Comparison of ENCODE assay signal across 26 cellular contexts in the genomic region with DNA sequence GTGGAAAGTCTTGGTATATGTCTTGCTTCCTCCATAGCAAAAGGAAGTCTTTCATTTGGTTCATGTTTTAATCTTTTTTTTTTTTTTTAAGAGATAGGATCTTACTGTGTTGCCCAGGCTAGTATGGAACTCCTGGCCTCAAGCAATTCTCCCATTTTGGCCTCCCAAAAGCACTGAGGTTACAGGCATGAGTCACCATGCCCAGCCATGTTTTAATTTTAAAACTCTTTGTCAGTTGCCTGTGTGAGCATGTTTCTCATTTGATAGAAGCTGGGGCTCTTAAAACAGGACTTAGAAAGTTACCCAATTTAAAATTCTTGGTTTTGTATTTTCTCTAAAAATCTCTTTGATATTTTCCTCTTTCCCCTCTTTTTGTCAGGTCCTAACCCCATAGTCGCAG. TPM values are rescaled to one million over a fixed set of nuclear protein-coding genes. Genes with fewer than 3 reads are reported as not detected.
DNase-seq lines count a peak whose midpoint lies in the region; ATAC-seq, FAIRE-seq and TF ChIP-seq lines count a peak whose summit lies in the region.
"Had no signal": no experiment of that assay in that cellular context is flagged by ENCODE, and none has a peak within 500 bp of the region (broad histone marks: within the 10 kb centered on the region; RNA-seq: fewer than 3 reads in every experiment).

No MANE protein-coding gene starts in this region.

- H3K9me3 ChIP-seq in IMR-90 (ENCODE audit: control insufficient read depth, insufficient read depth, low read length) (no peaks in the 10 kb centered on the region), GM12878 (replicated peaks; ENCODE audit: control insufficient read depth, insufficient read depth, low read length) (no peaks in the 10 kb centered on the region), keratinocyte (ENCODE audit: control insufficient read depth, low read depth, low read length) (no peaks in the 10 kb centered on the region), tibial artery (no peaks in the 10 kb centered on the region)
- H3K9me3 ChIP-seq: A549, adrenal gland, BE2C, psoas muscle, tibial nerve had no signal

- H3K36me3 ChIP-seq in IMR-90 (ENCODE audit: control insufficient read depth, insufficient read depth, low read length) (0 out of 2 replicates have a peak, but pooled peaks cover 1% of the 10 kb centered on the region), GM12878 (ENCODE audit: control insufficient read depth in 2 of 2, insufficient read depth in 2 of 2, low read length in 1 of 2) (0 out of 4 replicates have a peak, but pooled peaks cover 0 to 3% of the 10 kb centered on the region in 2 experiments), keratinocyte (ENCODE audit: control insufficient read depth in 2 of 2, extremely low read depth in 1 of 2, insufficient read depth in 2 of 2, low read length in 2 of 2) (peaks cover under 1 to 6% of the 10 kb centered on the region in 2 experiments), tibial artery (peaks cover 4 to 27% (median 14%) of the 10 kb centered on the region in 3 donors)
- H3K36me3 ChIP-seq: adrenal gland, BE2C had no signal

- no peak overlapping the region for H4K8ac ChIP-seq in IMR-90 (ENCODE audit: low read depth in 2 of 2, low read length in 2 of 2)

- no peak overlapping the region for H2BK20ac ChIP-seq in IMR-90 (ENCODE audit: low read depth, low read length)

- H3K79me2 ChIP-seq in GM12878 (ENCODE audit: control insufficient read depth, insufficient read depth, low read length) (no peaks in the 10 kb centered on the region), keratinocyte (ENCODE audit: control insufficient read depth, insufficient read depth, low read length) (no peaks in the 10 kb centered on the region)

- H4K20me1 ChIP-seq in IMR-90 (ENCODE audit: insufficient read depth, low read length) (no peaks in the 10 kb centered on the region), GM12878 (ENCODE audit: control insufficient read depth, insufficient read depth) (no peaks in the 10 kb centered on the region), keratinocyte (ENCODE audit: control insufficient read depth, extremely low read depth, insufficient read depth, low read length) (no peaks in the 10 kb centered on the region)

- dilution Hi-C loops in IMR-90 (cut with HindIII; ENCODE audit: low sequenced_read_pairs, unreplicated experiment): no loop called here
- dilution Hi-C loops in keratinocyte (cut with MboI; ENCODE audit: extremely low pct_ligation_motif_present, low sequenced_read_pairs): no loop called here

- H3K4ac ChIP-seq in IMR-90 (ENCODE audit: low read depth, low read length): no peak overlapping the region

- DNase-seq in IMR-90: peak; percentile 14
- no peak for DNase-seq in GM12878 (ENCODE audit: low read depth, low spot score)
- DNase-seq in keratinocyte (ENCODE audit: low read depth, low spot score): peak; percentile 46
- DNase-seq in AG08395 (ENCODE audit: low spot score): no peak
- no peak for DNase-seq in C1 segment of cervical spinal cord (lab: John Stamatoyannopoulos, UW)
- no peak for DNase-seq in tibial artery
- DNase-seq: activated CD4-positive, alpha-beta T cell treated with anti-CD3 and anti-CD28 coated beads, Interleukin-2, amount 50 U/mL, for 4 hours; activated naive CD4-positive, alpha-beta T cell treated with anti-CD3 and anti-CD28 coated beads for 36 hours; adrenal gland; BE2C; DMS 273 treated with DMSO at 0.1 percent for 48 hours; islet precursor cell; left ventricle myocardium superior; naive B cell; NCI-H446; NCI-H748 treated with DMSO at 0.1 percent for 48 hours; psoas muscle; stimulated activated CD4-positive, alpha-beta T cell treated with anti-CD3 and anti-CD28 coated beads, Interleukin-4, amount 100 ng/mL, for 24 hours had no signal

- CTCF ChIA-PET in IMR-90 (lab: Yijun Ruan, JAX): no interaction called here
- CTCF ChIA-PET in GM12878 (lab: Yijun Ruan, JAX): interaction anchor here (1.3 to 1.6 kb wide), 3 partner anchors 16 to 226 kb away, joined by 3 to 6 read pairs (median 3); no protein-coding TSS in a partner anchor

- no peak overlapping the region for H2AK9ac ChIP-seq in IMR-90 (replicated peaks; ENCODE audit: low read depth, low read length, poor library complexity)

- ATAC-seq in IMR-90 (ENCODE audit: low read depth): no peak
- ATAC-seq in GM12878: no peak
- no peak for ATAC-seq in HG03045 (IDR thresholded peaks at IDR 0.05; ENCODE audit: unreplicated experiment)
- ATAC-seq: A549; activated CD4-positive, CD25-positive, alpha-beta regulatory T cell treated with anti-CD3 and anti-CD28 coated beads, Interleukin-2, amount 50 U/mL, for 24 hours; left ventricle myocardium superior; psoas muscle; sciatic nerve had no signal

- H3K9ac ChIP-seq in IMR-90 (ENCODE audit: low read depth, low read length) (no peak overlapping the region), GM12878 (ENCODE audit: control insufficient read depth, insufficient read depth, low read length) (no peak overlapping the region), keratinocyte (ENCODE audit: control insufficient read depth, extremely low read depth, insufficient read depth, low read length) (no peak overlapping the region)

- H2BK5ac ChIP-seq in IMR-90 (ENCODE audit: low read depth, low read length, poor library complexity, severe bottlenecking): no peak overlapping the region

- peaks cover 0 to under 1% of the 10 kb centered on the region in 2 experiments; a peak in 1 of 4 replicates for H3K79me1 ChIP-seq in IMR-90 (ENCODE audit: low read depth in 1 of 2, low read length in 2 of 2)

- RAD21 ChIA-PET in GM12878 (lab: Charles Lee; ENCODE audit: unreplicated experiment): interaction anchor here (2.1 kb wide), 1 partner anchor 217 kb away, joined by 10 read pairs; no protein-coding TSS in a partner anchor

- no TSS peak for BruUV-seq in IMR-90 (replicated peaks; lab: Mats Ljungman, UMichigan)
- no TSS peak for BruUV-seq in GM12878 (replicated peaks; lab: Mats Ljungman, UMichigan)

- TF ChIP-seq RAD21 in IMR-90 (IDR thresholded peaks at IDR 0.05; ENCODE audit: low read length): no peak
- TF ChIP-seq RAD21 in GM12878 (IDR thresholded peaks at IDR 0.05; ENCODE audit: insufficient read depth, low read depth, low read length): no peak

- H3K14ac ChIP-seq in IMR-90 (replicated peaks; ENCODE audit: low read depth, low read length): no peak overlapping the region

- H3K4me3 ChIP-seq in IMR-90 (ENCODE audit: insufficient read depth, low read depth, low read length) (no peak overlapping the region), GM12878 (no peak overlapping the region), keratinocyte (ENCODE audit: control insufficient read depth in 2 of 3, extremely low read depth in 1 of 3, insufficient read depth in 2 of 3, low read depth in 1 of 3, low read length in 3 of 3) (no peak overlapping the region), tibial artery (no peak overlapping the region)
- H3K4me3 ChIP-seq: A549, adrenal gland, psoas muscle, tibial nerve had no signal

- H3K4me1 ChIP-seq in IMR-90 (ENCODE audit: control insufficient read depth, insufficient read depth, low read length) (peaks cover 2% of the 10 kb centered on the region; the same call in 1 of the 2 replicates), GM12878 (ENCODE audit: control insufficient read depth, insufficient read depth, low read length) (peaks cover 5% of the 10 kb centered on the region; the same call in 1 of the 2 replicates), keratinocyte (ENCODE audit: control insufficient read depth, extremely low read depth, insufficient read depth, low read length) (peaks cover 9% of the 10 kb centered on the region), tibial artery (no peaks in the 10 kb centered on the region)
- H3K4me1 ChIP-seq: A549, adrenal gland, BE2C, psoas muscle, tibial nerve had no signal

- no peaks in the 10 kb centered on the region for H3K9me1 ChIP-seq in IMR-90 (ENCODE audit: insufficient read depth, low read length)
- H3K9me1 ChIP-seq in keratinocyte (ENCODE audit: control insufficient read depth, extremely low read depth, insufficient read depth, low read length): no peaks in the 10 kb centered on the region

- no peak for TF ChIP-seq POLR2A in IMR-90 (IDR thresholded peaks at IDR 0.05; ENCODE audit: low read depth, low read length)
- TF ChIP-seq POLR2A in GM12878 (IDR thresholded peaks at IDR 0.05; ENCODE audit: low read depth, low read length): no peak

- H3K27ac ChIP-seq in C4-2B (peak overlapping the region; percentile 48; the same call in 1 of the 2 replicates), IMR-90 (ENCODE audit: insufficient read depth, low read length) (no peak overlapping the region), GM12878 (ENCODE audit: control insufficient read depth, insufficient read depth) (no peak overlapping the region), keratinocyte (ENCODE audit: control insufficient read depth, insufficient read depth, low read length) (no peak overlapping the region), tibial artery (no peak overlapping the region)
- H3K27ac ChIP-seq: A549, adrenal gland, psoas muscle, tibial nerve had no signal

- in situ Hi-C loops in IMR-90 (cut with MboI; ENCODE audit: low sequenced_read_pairs): no loop called here
- in situ Hi-C loops in GM12878 (cut with MboI): loop anchor here (25.0 kb wide), 1 partner anchor 214 kb away; the partner anchor contains the start of gene SMCO2

- intact Hi-C loops in IMR-90 (cut with micrococcal nuclease) (loop anchor here (5.0 kb wide), 1 partner anchor 319 kb away; the partner anchor contains the start of gene BMAL2), GM12878 (cut with micrococcal nuclease; ENCODE audit: unreplicated experiment) (no loop called here), tibial artery (cut with DNase I; ENCODE audit: low total_unique reads) (loop anchor here (5.0 kb wide), 1 partner anchor 224 kb away; no protein-coding TSS in a partner anchor)

- H3K18ac ChIP-seq in IMR-90 (ENCODE audit: low read depth, low read length): no peak overlapping the region

- peak; percentile 7 for FAIRE-seq in GM12878 (lab: Jason Lieb, UNC)
- peak; percentile 53 for FAIRE-seq in keratinocyte (lab: Jason Lieb, UNC)
- FAIRE-seq: A549, endometrium had no signal

- no peak overlapping the region for H2BK120ac ChIP-seq in IMR-90 (ENCODE audit: low read depth, low read length)

- no peak overlapping the region for H2BK15ac ChIP-seq in IMR-90 (ENCODE audit: low read depth, low read length)

- H3K56ac ChIP-seq in IMR-90 (ENCODE audit: extremely low read depth, insufficient read depth, low read length): no peak overlapping the region

- H2AFZ ChIP-seq in IMR-90 (replicated peaks; ENCODE audit: low read length, poor library complexity): no peak overlapping the region
- no peak overlapping the region for H2AFZ ChIP-seq in GM12878 (ENCODE audit: control insufficient read depth, low read depth, low read length)
- no peak overlapping the region for H2AFZ ChIP-seq in keratinocyte (ENCODE audit: control insufficient read depth, low read length)

- no peaks in the 10 kb centered on the region for H3K27me3 ChIP-seq in IMR-90 (ENCODE audit: control insufficient read depth, insufficient read depth, low read length)
- no peaks in the 10 kb centered on the region for H3K27me3 ChIP-seq in GM12878 (replicated peaks in 1 of 2; ENCODE audit: control insufficient read depth in 2 of 2, insufficient read depth in 2 of 2, low read length in 1 of 2)
- no peaks in the 10 kb centered on the region for H3K27me3 ChIP-seq in keratinocyte (ENCODE audit: control insufficient read depth, extremely low read depth, insufficient read depth, low read length)
- H3K27me3 ChIP-seq in tibial artery: no peaks in the 10 kb centered on the region
- H3K27me3 ChIP-seq: adrenal gland, BE2C, tibial nerve had no signal

- no peak for TF ChIP-seq CTCF in C4-2B (conservative IDR thresholded peaks at IDR 0.05)
- no peak for TF ChIP-seq CTCF in IMR-90 (conservative IDR thresholded peaks at IDR 0.05; ENCODE audit: low read depth, low read length)
- TF ChIP-seq CTCF in GM12878 (IDR thresholded peaks at IDR 0.05 in 2 of 3, conservative IDR thresholded peaks at IDR 0.05 in 1 of 3; ENCODE audit: control insufficient read depth in 2 of 3, extremely low read depth in 1 of 3, insufficient read depth in 1 of 3, low read depth in 3 of 3, low read length in 3 of 3): no peak
- TF ChIP-seq CTCF in keratinocyte (optimal IDR thresholded peaks at IDR 0.05 in 1 of 3, IDR thresholded peaks at IDR 0.05 in 1 of 3, conservative IDR thresholded peaks at IDR 0.05 in 1 of 3; ENCODE audit: extremely low read depth in 1 of 3, insufficient read depth in 2 of 3, low read length in 3 of 3): no peak
- TF ChIP-seq CTCF in tibial artery (IDR thresholded peaks at IDR 0.05): no peak

- POLR2A ChIA-PET in IMR-90 (lab: Charles Lee; ENCODE audit: unreplicated experiment) (no interaction called here), GM12878 (lab: Charles Lee) (interaction anchor here (0.7 kb wide), 1 partner anchor 169 kb away, joined by 3 read pairs; no protein-coding TSS in a partner anchor)

- no peak for TF ChIP-seq EP300 in GM12878 (IDR thresholded peaks at IDR 0.05; ENCODE audit: borderline replicate concordance in 1 of 2, control insufficient read depth in 1 of 2, low read depth in 2 of 2, low read length in 2 of 2)

- SMC1A ChIA-PET in GM12878 (lab: Charles Lee; ENCODE audit: uncharacterized antibody, unreplicated experiment): no interaction called here

- whole genome bisulfite sequencing in IMR-90 (ENCODE audit: extremely low coverage in 2 of 2, insufficient read length in 1 of 2), 2 experiments: no CpG with 5 or more reads among the region's 1 CpG
- WGBS in GM12878 (ENCODE audit: insufficient coverage, insufficient replicate concordance, low lambda C conversion rate, missing lambda C conversion rate): 44% methylated on average over 1 of the region's 1 CpG

- no peak overlapping the region for H3K23ac ChIP-seq in IMR-90 (ENCODE audit: low read depth, low read length)

- H4K5ac ChIP-seq in IMR-90 (ENCODE audit: low read depth, low read length): no peak overlapping the region; the same call in 1 of the 2 replicates

- H2AK5ac ChIP-seq in IMR-90 (ENCODE audit: low read depth, low read length): no peak overlapping the region

- H4K91ac ChIP-seq in IMR-90 (ENCODE audit: insufficient read depth, low read depth, low read length): no peak overlapping the region

- no peak overlapping the region for H3K4me2 ChIP-seq in IMR-90 (ENCODE audit: low read depth, low read length)
- H3K4me2 ChIP-seq in GM12878 (ENCODE audit: control insufficient read depth, insufficient read depth): no peak overlapping the region
- no peak overlapping the region for H3K4me2 ChIP-seq in keratinocyte (ENCODE audit: control insufficient read depth, extremely low read depth, insufficient read depth, low read depth, low read length)
- H3K4me2 ChIP-seq: A549 had no signal

RNA-seq across cellular contexts. Expression of gene REP15, which starts 45.0 kb away (rescaled TPM):
- total RNA-seq in IMR-90 (2012; rRNA removed): 2.2 and 2.5 TPM in 2 replicates
- 0.48 and 0.75 TPM in 2 replicates for polyA plus RNA-seq in IMR-90 (2012; rRNA removed)
- 0.13 and 0.17 TPM in 2 replicates for polyA plus RNA-seq in IMR-90 (2012; cell fraction: cytosol; rRNA removed)
- polyA plus RNA-seq in IMR-90 (2012; cell fraction: nucleus; rRNA removed; ENCODE audit: low replicate concordance): 0.21 and 1.1 TPM in 2 replicates
- total RNA-seq in GM12878 (2013; cell fraction: nucleolus; rRNA removed): 4.5 and 6.6 TPM in 2 replicates
- total RNA-seq in GM12878 (2014; rRNA removed): 0.22 TPM in 1 of 2 replicates, not detected in the other
- total RNA-seq in GM12878 (2014; rRNA removed; fragmentation: Illumina TruSeq; extraction: Trizol): 0.14 TPM in 1 of 2 replicates, not detected in the other
- total RNA-seq in GM12878 (2021): not detected in 2 replicates
- not detected for polyA plus RNA-seq in GM12878 (2011; ENCODE audit: low read depth)
- polyA plus RNA-seq in GM12878 (2011; rRNA removed): not detected in 2 replicates
- polyA plus RNA-seq in GM12878 (2011; cell fraction: cytosol; rRNA removed): not detected in 2 replicates
- polyA plus RNA-seq in GM12878 (2011; cell fraction: nucleus; rRNA removed): 0.20 TPM in 1 of 2 replicates, not detected in the other
- polyA plus RNA-seq in GM12878 (2012): 0.15 TPM in 1 of 2 replicates, not detected in the other
- polyA plus RNA-seq in GM12878 (2014; fragmentation: Illumina TruSeq; extraction: Trizol): not detected in 2 replicates
- not detected for polyA plus RNA-seq in GM12878 (2014; fragmentation: Nextera tagmentation; extraction: Ambion mirVana)
- not detected in 2 replicates for polyA plus RNA-seq in GM12878 (2014; rRNA removed)
- polyA plus RNA-seq in GM12878 (2016; fragmentation: Nextera tagmentation; extraction: Ambion mirVana): not detected
- polyA minus RNA-seq in GM12878 (2011; rRNA and poly(A)+ RNA removed): 0.52 and 0.66 TPM in 2 replicates
- not detected in 2 replicates for polyA minus RNA-seq in GM12878 (2011; cell fraction: cytosol; rRNA and poly(A)+ RNA removed)
- polyA minus RNA-seq in GM12878 (2011; cell fraction: nucleus; rRNA and poly(A)+ RNA removed): not detected in 2 replicates
- 0.59 to 1.8 TPM (median 1.6 TPM) in 3 replicates for polyA plus RNA-seq in keratinocyte
- polyA plus RNA-seq in keratinocyte (2011; ENCODE audit: low read depth): 1.1 TPM
- polyA plus RNA-seq in keratinocyte (2011; cell fraction: cytosol; rRNA removed): 0.75 and 1.3 TPM in 2 replicates
- polyA plus RNA-seq in keratinocyte (2011; cell fraction: nucleus; rRNA removed): 2.2 and 3.9 TPM in 2 replicates
- polyA plus RNA-seq in keratinocyte (2012; ENCODE audit: low replicate concordance): 1.0 and 1.7 TPM in 2 replicates
- polyA minus RNA-seq in keratinocyte: 1.3 to 1.9 TPM in 2 of 3 replicates, not detected in the other
- polyA minus RNA-seq in keratinocyte (2011; cell fraction: cytosol; rRNA and poly(A)+ RNA removed): not detected
- 4.0 and 4.7 TPM in 2 replicates for polyA minus RNA-seq in keratinocyte (2011; cell fraction: nucleus; rRNA and poly(A)+ RNA removed)
- total RNA-seq: tibial nerve had no signal
- polyA plus RNA-seq: IgD-negative memory B cell had no signal

RNA-seq across cellular contexts. Expression of gene MRPS35, which starts 59.4 kb away (rescaled TPM):
- total RNA-seq in IMR-90 (2012; rRNA removed) (27.4 and 46.9 TPM in 2 replicates), GM12878 (2014; rRNA removed) (50.6 and 63.2 TPM in 2 replicates), GM12878 (2014; rRNA removed; fragmentation: Illumina TruSeq; extraction: Trizol) (66.6 and 68.2 TPM in 2 replicates), GM12878 (2021) (43.1 and 45.7 TPM in 2 replicates)
- polyA plus RNA-seq in IMR-90 (2012; rRNA removed) (35.6 and 40.1 TPM in 2 replicates), GM12878 (2011; rRNA removed) (59.7 and 89.0 TPM in 2 replicates), GM12878 (2014; fragmentation: Illumina TruSeq; extraction: Trizol) (66.0 and 85.1 TPM in 2 replicates), GM12878 (2014; fragmentation: Nextera tagmentation; extraction: Ambion mirVana) (100 to 1,000 TPM in 1 of 2 experiments, 10 to 100 TPM in 1; 87.2 to 111 TPM), GM12878 (2014; rRNA removed) (46.1 and 48.2 TPM in 2 replicates), GM12878 (2016; fragmentation: Nextera tagmentation; extraction: Ambion mirVana) (100 to 1,000 TPM; 108 to 109 TPM), keratinocyte (34.8 to 76.0 TPM (median 60.1 TPM) in 3 replicates)
- polyA plus RNA-seq in IMR-90 (2012; cell fraction: cytosol; rRNA removed): 8.1 and 11.7 TPM in 2 replicates
- 2.8 and 12.5 TPM in 2 replicates for polyA plus RNA-seq in IMR-90 (2012; cell fraction: nucleus; rRNA removed; ENCODE audit: low replicate concordance)
- total RNA-seq in GM12878 (2013; cell fraction: nucleolus; rRNA removed): 22.0 and 27.0 TPM in 2 replicates
- 27.5 TPM for polyA plus RNA-seq in GM12878 (2011; ENCODE audit: low read depth)
- 41.2 and 41.8 TPM in 2 replicates for polyA plus RNA-seq in GM12878 (2011; cell fraction: cytosol; rRNA removed)
- polyA plus RNA-seq in GM12878 (2011; cell fraction: nucleus; rRNA removed): 22.2 and 22.9 TPM in 2 replicates
- 33.3 and 40.0 TPM in 2 replicates for polyA plus RNA-seq in GM12878 (2012)
- 24.4 and 26.3 TPM in 2 replicates for polyA minus RNA-seq in GM12878 (2011; rRNA and poly(A)+ RNA removed)
- 22.6 and 24.2 TPM in 2 replicates for polyA minus RNA-seq in GM12878 (2011; cell fraction: cytosol; rRNA and poly(A)+ RNA removed)
- polyA minus RNA-seq in GM12878 (2011; cell fraction: nucleus; rRNA and poly(A)+ RNA removed): 7.3 and 9.6 TPM in 2 replicates
- 27.2 TPM for polyA plus RNA-seq in keratinocyte (2011; ENCODE audit: low read depth)
- 39.0 and 65.8 TPM in 2 replicates for polyA plus RNA-seq in keratinocyte (2011; cell fraction: cytosol; rRNA removed)
- 30.0 and 39.3 TPM in 2 replicates for polyA plus RNA-seq in keratinocyte (2011; cell fraction: nucleus; rRNA removed)
- 32.8 and 39.2 TPM in 2 replicates for polyA plus RNA-seq in keratinocyte (2012; ENCODE audit: low replicate concordance)
- 3.7 to 25.3 TPM (median 12.1 TPM) in 3 replicates for polyA minus RNA-seq in keratinocyte
- polyA minus RNA-seq in keratinocyte (2011; cell fraction: cytosol; rRNA and poly(A)+ RNA removed): 31.3 TPM
- 8.0 and 15.3 TPM in 2 replicates for polyA minus RNA-seq in keratinocyte (2011; cell fraction: nucleus; rRNA and poly(A)+ RNA removed)

Comparison
In these comparisons a context has a peak if more than half of its experiments do, and no peak if none do; other contexts are left out.
1. DNase-seq: peak in IMR-90 (single experiment) and keratinocyte (single experiment); none in GM12878 (single experiment), AG08395 (single experiment), C1 segment of cervical spinal cord (0 of 14) and tibial artery (0 of 2).